ENCODE assay signal across 26 cellular contexts in genomic region chr10:120406380-120406779, GRCh38. TPM values are rescaled to one million over a fixed set of nuclear protein-coding genes. Genes with fewer than 3 reads are reported as not detected.
"Had no signal": no experiment of that assay in that cellular context is flagged by ENCODE, and none has a peak within 500 bp of the region (broad histone marks: within the 10 kb centered on the region; RNA-seq: fewer than 3 reads in every experiment).

No MANE protein-coding gene starts in this region.

- ATAC-seq: left cardiac atrium; left lung; lower lobe of right lung; naive thymus-derived CD4-positive, alpha-beta T cell; natural killer cell treated with Interleukin-12 subunit alpha and Interleukin-12 subunit beta and Interleukin-15 and Interleukin-18, amount 100 ng/mL, for 72 hours; sciatic nerve; stimulated activated effector memory CD8-positive, alpha-beta T cell treated with anti-CD3 and anti-CD28 coated beads, Interleukin-12 subunit alpha, Interleukin-12 subunit beta, amount 100 ng/mL, for 72 hours had no signal

- H3K27ac Mint-ChIP-seq: naive thymus-derived CD4-positive, alpha-beta T cell; natural killer cell treated with Interleukin-12 subunit alpha and Interleukin-12 subunit beta and Interleukin-15 and Interleukin-18, amount 100 ng/mL, for 72 hours; progenitor cell of endocrine pancreas; stimulated activated effector memory CD8-positive, alpha-beta T cell treated with anti-CD3 and anti-CD28 coated beads, Interleukin-12 subunit alpha, Interleukin-12 subunit beta, amount 100 ng/mL, for 72 hours; stimulated activated naive CD8-positive, alpha-beta T cell treated with anti-CD3 and anti-CD28 coated beads, Interleukin-15, Interleukin-2, amounts not matched to agents 100 ng/mL and 50 ng/mL, for 24 hours; type B pancreatic cell had no signal

- H3K4me1 ChIP-seq: left lung, lower lobe of right lung, right atrium auricular region, spleen, suprapubic skin, tibial artery, uterus had no signal

- H3K27me3 ChIP-seq: ovary, right atrium auricular region, suprapubic skin, tibial artery, uterus had no signal

- H3K9me3 Mint-ChIP-seq: natural killer cell treated with Interleukin-12 subunit alpha and Interleukin-12 subunit beta and Interleukin-15 and Interleukin-18, amount 100 ng/mL, for 72 hours; stimulated activated naive CD8-positive, alpha-beta T cell treated with anti-CD3 and anti-CD28 coated beads, Interleukin-15, Interleukin-2, amounts not matched to agents 100 ng/mL and 50 ng/mL, for 24 hours; type B pancreatic cell had no signal

- H3K36me3 Mint-ChIP-seq: natural killer cell treated with Interleukin-12 subunit alpha and Interleukin-12 subunit beta and Interleukin-15 and Interleukin-18, amount 100 ng/mL, for 72 hours; stimulated activated effector memory CD8-positive, alpha-beta T cell treated with anti-CD3 and anti-CD28 coated beads, Interleukin-12 subunit alpha, Interleukin-12 subunit beta, amount 100 ng/mL, for 72 hours; type B pancreatic cell had no signal

- H3K36me3 ChIP-seq: left lung, lower lobe of right lung, ovary, right atrium auricular region, spleen, suprapubic skin, thoracic aorta, tibial artery, uterus had no signal

- H3K9me3 ChIP-seq: left lung, lower lobe of right lung, ovary, right atrium auricular region, spleen, suprapubic skin, thoracic aorta, tibial artery, uterus had no signal

- H3K27ac ChIP-seq: left lung, lower lobe of right lung, ovary, right atrium auricular region, skin epidermis, spleen, suprapubic skin, thoracic aorta, tibial artery, uterus had no signal

- H3K4me3 ChIP-seq: left lung, lower lobe of right lung, ovary, right atrium auricular region, skin epidermis, spleen, suprapubic skin, thoracic aorta, tibial artery, uterus had no signal

- DNase-seq: hippocampal formation; kidney glomerular epithelial cell; left cardiac atrium; left lung; lower lobe of right lung; mammary epithelial cell; mesenchymal stem cell; naive thymus-derived CD4-positive, alpha-beta T cell; ovary; spleen; stimulated activated CD4-positive, alpha-beta T cell treated with anti-CD3 and anti-CD28 coated beads, Interleukin-4, amount 100 ng/mL, for 24 hours; stimulated activated naive CD4-positive, alpha-beta T cell; tibial artery; uterus had no signal

- FAIRE-seq: keratinocyte had no signal

RNA-seq across cellular contexts. Expression of gene PLPP4, which starts 50.6 kb away (rescaled TPM):
- total RNA-seq: left cardiac atrium; lower lobe of right lung; naive thymus-derived CD4-positive, alpha-beta T cell; natural killer cell treated with Interleukin-12 subunit alpha and Interleukin-12 subunit beta and Interleukin-15 and Interleukin-18, amount 100 ng/mL, for 72 hours; progenitor cell of endocrine pancreas; right atrium auricular region; spleen; thoracic aorta; ureter had no signal
- polyA plus RNA-seq: naive thymus-derived CD4-positive, alpha-beta T cell; spleen had no signal
